Comparison of ENCODE assay signal across 8 cellular contexts in the genomic region with DNA sequence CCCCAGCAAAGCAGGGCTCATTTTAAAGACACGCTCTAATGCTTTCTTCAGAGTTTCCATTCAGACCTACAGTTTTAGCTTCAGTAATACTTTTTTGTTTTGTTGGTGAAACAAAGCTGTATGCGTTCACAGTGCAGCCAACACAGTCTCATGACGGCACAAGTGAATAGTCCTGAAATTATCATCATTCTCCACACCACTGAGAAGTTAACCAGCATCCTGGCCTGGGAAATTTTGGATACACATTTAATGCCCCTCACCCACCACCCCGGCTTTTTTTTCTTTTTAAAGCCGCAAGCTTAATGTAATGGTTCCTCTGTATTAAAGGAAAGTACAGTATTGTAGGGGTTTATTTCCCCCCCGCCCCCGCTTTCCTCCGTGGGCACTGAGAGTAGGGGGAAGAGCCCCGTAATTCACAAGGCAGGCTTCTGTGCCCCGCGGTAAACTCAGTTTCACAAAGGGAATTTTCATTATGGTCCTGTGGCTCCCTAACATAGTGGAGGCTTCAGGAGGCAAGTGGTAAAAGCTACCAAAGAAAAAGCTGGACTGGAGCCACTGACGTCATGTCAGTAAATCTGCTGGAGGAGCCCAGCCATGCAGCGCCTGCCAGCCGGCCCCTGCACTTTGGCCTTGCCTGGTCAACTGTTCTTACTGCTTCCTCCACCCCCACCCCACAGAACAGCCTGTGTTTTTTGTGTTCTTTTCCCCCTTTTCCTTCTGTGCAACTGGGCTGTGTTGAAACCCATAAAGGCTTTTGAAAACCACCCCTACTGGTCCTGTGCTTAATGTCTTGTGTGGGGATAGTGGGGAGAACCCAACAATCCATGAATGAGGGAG. TPM values are rescaled to one million over a fixed set of nuclear protein-coding genes. Genes with fewer than 3 reads are reported as not detected.
DNase-seq lines count a peak whose midpoint lies in the region; ATAC-seq and TF ChIP-seq lines count a peak whose summit lies in the region.

No MANE protein-coding gene starts in this region.

- TF ChIP-seq CTCF in AG09319 (IDR thresholded peaks at IDR 0.05; ENCODE audit: low read depth, low read length) = no peak

- DNase-seq in AG09319 (ENCODE audit: extremely low read depth, low read depth) = peak; percentile 64
- peak; percentile 89 for DNase-seq in NCI-H2196 (lab: John Stamatoyannopoulos, UW; ENCODE audit: unreplicated experiment)
- peak in 49 of 61 donors; percentile 6 to 82 (median 41) for DNase-seq in caudate nucleus (lab: John Stamatoyannopoulos, UW)
- peak; percentile 97 for DNase-seq in left lobe of liver (ENCODE audit: low spot score)
- DNase-seq in stromal cell of bone marrow (ENCODE audit: low read depth) = peak; percentile 96
- DNase-seq in activated CD4-positive, CD25-positive, alpha-beta regulatory T cell treated with anti-CD3 and anti-CD28 coated beads, Interleukin-2, amount 50 U/mL, for 72 hours = no peak

- ATAC-seq in left lobe of liver (peak; percentile 81), GM21528 (IDR thresholded peaks at IDR 0.05; ENCODE audit: low FRiP score, unreplicated experiment) (no peak), HG02938 (IDR thresholded peaks at IDR 0.05; ENCODE audit: unreplicated experiment) (no peak)

- H3K27ac ChIP-seq in caudate nucleus (ENCODE audit: low read depth, low read length) = peak overlapping the region; percentile 74

RNA-seq across cellular contexts. Expression of gene TEAD1, which starts 18.2 kb away (rescaled TPM):
- total RNA-seq in left lobe of liver = 29.6 TPM
